Comparison of ENCODE assay signal across 2 cellular contexts in genomic region chr12:69548687-69549086, GRCh38.
TF ChIP-seq lines count a peak whose summit lies in the region.

No MANE protein-coding gene starts in this region.

TF ChIP-seq in GM23338, 12 proteins besides CTCF, POLR2A, EP300 and RAD21 (continued from another document):
- TF ChIP-seq ZNF462 (CRISPR knock-in tag; IDR thresholded peaks at IDR 0.05) = no peak
- TF ChIP-seq REST (IDR thresholded peaks at IDR 0.05; ENCODE audit: unreplicated experiment) = no peak
- no peak for TF ChIP-seq EZH2 (IDR thresholded peaks at IDR 0.05; ENCODE audit: low read depth, unreplicated experiment)
- no peak for TF ChIP-seq EZH2phosphoT487 (IDR thresholded peaks at IDR 0.05; ENCODE audit: unreplicated experiment)
- no peak for TF ChIP-seq CREB1 (CRISPR knock-in tag; IDR thresholded peaks at IDR 0.05; ENCODE audit: low read depth)
- TF ChIP-seq STAT1 (IDR thresholded peaks at IDR 0.05; ENCODE audit: unreplicated experiment) = no peak
- TF ChIP-seq POLR2AphosphoS5 (IDR thresholded peaks at IDR 0.05; ENCODE audit: low read depth) = no peak
- TF ChIP-seq, protein P1, sequence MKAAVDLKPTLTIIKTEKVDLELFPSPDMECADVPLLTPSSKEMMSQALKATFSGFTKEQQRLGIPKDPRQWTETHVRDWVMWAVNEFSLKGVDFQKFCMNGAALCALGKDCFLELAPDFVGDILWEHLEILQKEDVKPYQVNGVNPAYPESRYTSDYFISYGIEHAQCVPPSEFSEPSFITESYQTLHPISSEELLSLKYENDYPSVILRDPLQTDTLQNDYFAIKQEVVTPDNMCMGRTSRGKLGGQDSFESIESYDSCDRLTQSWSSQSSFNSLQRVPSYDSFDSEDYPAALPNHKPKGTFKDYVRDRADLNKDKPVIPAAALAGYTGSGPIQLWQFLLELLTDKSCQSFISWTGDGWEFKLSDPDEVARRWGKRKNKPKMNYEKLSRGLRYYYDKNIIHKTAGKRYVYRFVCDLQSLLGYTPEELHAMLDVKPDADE (IDR thresholded peaks at IDR 0.05) = no peak
- no peak for TF ChIP-seq JUNB (IDR thresholded peaks at IDR 0.05; ENCODE audit: unreplicated experiment)
- TF ChIP-seq ZNF331 (CRISPR knock-in tag; IDR thresholded peaks at IDR 0.05; ENCODE audit: low read depth) = no peak
TF ChIP-seq in GM23338: peak in this region for 0.

TF ChIP-seq in WTC11, 78 proteins besides CTCF, POLR2A, EP300 and RAD21 (continued from another document):
- TF ChIP-seq, protein P2, sequence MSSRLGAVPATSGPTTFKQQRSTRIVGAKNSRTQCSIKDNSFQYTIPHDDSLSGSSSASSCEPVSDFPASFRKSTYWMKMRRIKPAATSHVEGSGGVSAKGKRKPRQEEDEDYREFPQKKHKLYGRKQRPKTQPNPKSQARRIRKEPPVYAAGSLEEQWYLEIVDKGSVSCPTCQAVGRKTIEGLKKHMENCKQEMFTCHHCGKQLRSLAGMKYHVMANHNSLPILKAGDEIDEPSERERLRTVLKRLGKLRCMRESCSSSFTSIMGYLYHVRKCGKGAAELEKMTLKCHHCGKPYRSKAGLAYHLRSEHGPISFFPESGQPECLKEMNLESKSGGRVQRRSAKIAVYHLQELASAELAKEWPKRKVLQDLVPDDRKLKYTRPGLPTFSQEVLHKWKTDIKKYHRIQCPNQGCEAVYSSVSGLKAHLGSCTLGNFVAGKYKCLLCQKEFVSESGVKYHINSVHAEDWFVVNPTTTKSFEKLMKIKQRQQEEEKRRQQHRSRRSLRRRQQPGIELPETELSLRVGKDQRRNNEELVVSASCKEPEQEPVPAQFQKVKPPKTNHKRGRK (CRISPR knock-in tag; IDR thresholded peaks at IDR 0.05; ENCODE audit: borderline replicate concordance) = no peak
- TF ChIP-seq NFE2L1 (CRISPR knock-in tag; IDR thresholded peaks at IDR 0.05) (no peak), SP1 (CRISPR knock-in tag; conservative IDR thresholded peaks at IDR 0.05) (no peak), IRF1 (CRISPR knock-in tag; IDR thresholded peaks at IDR 0.05) (no peak), PRRX2 (CRISPR knock-in tag; IDR thresholded peaks at IDR 0.05) (no peak)
- TF ChIP-seq, protein P3, sequence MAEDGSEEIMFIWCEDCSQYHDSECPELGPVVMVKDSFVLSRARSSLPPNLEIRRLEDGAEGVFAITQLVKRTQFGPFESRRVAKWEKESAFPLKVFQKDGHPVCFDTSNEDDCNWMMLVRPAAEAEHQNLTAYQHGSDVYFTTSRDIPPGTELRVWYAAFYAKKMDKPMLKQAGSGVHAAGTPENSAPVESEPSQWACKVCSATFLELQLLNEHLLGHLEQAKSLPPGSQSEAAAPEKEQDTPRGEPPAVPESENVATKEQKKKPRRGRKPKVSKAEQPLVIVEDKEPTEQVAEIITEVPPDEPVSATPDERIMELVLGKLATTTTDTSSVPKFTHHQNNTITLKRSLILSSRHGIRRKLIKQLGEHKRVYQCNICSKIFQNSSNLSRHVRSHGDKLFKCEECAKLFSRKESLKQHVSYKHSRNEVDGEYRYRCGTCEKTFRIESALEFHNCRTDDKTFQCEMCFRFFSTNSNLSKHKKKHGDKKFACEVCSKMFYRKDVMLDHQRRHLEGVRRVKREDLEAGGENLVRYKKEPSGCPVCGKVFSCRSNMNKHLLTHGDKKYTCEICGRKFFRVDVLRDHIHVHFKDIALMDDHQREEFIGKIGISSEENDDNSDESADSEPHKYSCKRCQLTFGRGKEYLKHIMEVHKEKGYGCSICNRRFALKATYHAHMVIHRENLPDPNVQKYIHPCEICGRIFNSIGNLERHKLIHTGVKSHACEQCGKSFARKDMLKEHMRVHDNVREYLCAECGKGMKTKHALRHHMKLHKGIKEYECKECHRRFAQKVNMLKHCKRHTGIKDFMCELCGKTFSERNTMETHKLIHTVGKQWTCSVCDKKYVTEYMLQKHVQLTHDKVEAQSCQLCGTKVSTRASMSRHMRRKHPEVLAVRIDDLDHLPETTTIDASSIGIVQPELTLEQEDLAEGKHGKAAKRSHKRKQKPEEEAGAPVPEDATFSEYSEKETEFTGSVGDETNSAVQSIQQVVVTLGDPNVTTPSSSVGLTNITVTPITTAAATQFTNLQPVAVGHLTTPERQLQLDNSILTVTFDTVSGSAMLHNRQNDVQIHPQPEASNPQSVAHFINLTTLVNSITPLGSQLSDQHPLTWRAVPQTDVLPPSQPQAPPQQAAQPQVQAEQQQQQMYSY (CRISPR knock-in tag; IDR thresholded peaks at IDR 0.05) = no peak
TF ChIP-seq in WTC11: peak in this region for 0.
